21 cellular contexts compared by ENCODE assay signal in the genomic region with DNA sequence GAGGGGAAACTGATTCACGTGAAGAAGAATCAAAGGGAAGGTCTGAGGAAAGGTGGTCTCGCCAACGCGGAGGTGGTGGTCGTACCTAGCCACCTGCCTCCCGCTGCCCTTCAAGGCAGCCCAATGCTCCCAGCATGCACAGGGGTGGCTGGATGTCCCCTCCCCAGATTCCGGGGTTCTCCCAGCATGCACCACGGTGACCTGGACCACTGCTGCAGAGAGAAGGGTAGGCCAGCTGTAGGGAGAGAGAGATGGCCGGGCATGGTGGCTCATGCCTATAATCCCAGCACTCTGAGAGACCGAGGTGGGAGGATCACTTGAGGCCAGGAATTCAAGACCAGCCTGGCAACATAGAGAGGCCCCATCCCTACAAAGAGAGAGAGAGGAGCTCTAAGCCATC. TPM values are rescaled to one million over a fixed set of nuclear protein-coding genes. Genes with fewer than 3 reads are reported as not detected.
DNase-seq lines count a peak whose midpoint lies in the region; ATAC-seq, FAIRE-seq and TF ChIP-seq lines count a peak whose summit lies in the region.
"Had no signal": no experiment of that assay in that cellular context is flagged by ENCODE, and none has a peak within 500 bp of the region (broad histone marks: within the 10 kb centered on the region; RNA-seq: fewer than 3 reads in every experiment).

No MANE protein-coding gene starts in this region.

- H3K9ac ChIP-seq in H9 (ENCODE audit: extremely low read depth, insufficient read length, low read length): no peak overlapping the region
- H3K9ac ChIP-seq in kidney (ENCODE audit: low read length in 2 of 2): no peak overlapping the region

- no peaks in the 10 kb centered on the region for H4K20me1 ChIP-seq in H9 (ENCODE audit: control insufficient read depth, insufficient read depth, insufficient read length)

- H3K79me2 ChIP-seq in H9 (ENCODE audit: insufficient read depth, low read length): no peaks in the 10 kb centered on the region

- no peak overlapping the region for H3K4me3 Mint-ChIP-seq in H9
- H3K4me3 Mint-ChIP-seq: CD4-positive, alpha-beta T cell; CD8-positive, alpha-beta memory T cell; GM23338; HFFc6 had no signal

- no peak overlapping the region for H3T11ph ChIP-seq in H9 (ENCODE audit: low read length)

- no peak overlapping the region for H3K23ac ChIP-seq in H9 (ENCODE audit: insufficient read length, low read depth, low read length)

- H4K8ac ChIP-seq in H9 (replicated peaks; ENCODE audit: insufficient read length, low read depth, low read length): no peak overlapping the region

- H2BK15ac ChIP-seq in H9 (ENCODE audit: low read depth, low read length): no peak overlapping the region

- H3K9me3 ChIP-seq in H9 (ENCODE audit: control insufficient read depth, low read depth, low read length) (no peaks in the 10 kb centered on the region), kidney (ENCODE audit: control insufficient read depth in 1 of 2, low read length in 2 of 2) (no peaks in the 10 kb centered on the region), spleen (no peaks in the 10 kb centered on the region)
- H3K9me3 ChIP-seq: HAP-1 had no signal

- H3K4me1 ChIP-seq in H9 (ENCODE audit: insufficient read depth, low read length) (no peaks in the 10 kb centered on the region), kidney (ENCODE audit: control insufficient read depth in 1 of 2, insufficient read depth in 1 of 2, low read depth in 1 of 2, low read length in 2 of 2) (no peaks in the 10 kb centered on the region), spleen (no peaks in the 10 kb centered on the region)
- H3K4me1 ChIP-seq: HAP-1 had no signal

- no peak overlapping the region for H3K4ac ChIP-seq in H9 (ENCODE audit: low read depth, low read length)

- FAIRE-seq in kidney (lab: Jason Lieb, UNC) (no peak), GM12892 (lab: Jason Lieb, UNC) (no peak)
- FAIRE-seq: D721Med, GM12878, GM18507 had no signal

- no peaks in the 10 kb centered on the region for H3K79me1 ChIP-seq in H9 (ENCODE audit: insufficient read depth, low read depth, low read length, poor library complexity, severe bottlenecking)

- intact Hi-C loops in kidney (cut with DNase I) (no loop called here), posterior vena cava (cut with DNase I) (no loop called here), spleen (cut with DNase I; ENCODE audit: low total_unique reads) (no loop called here)

- no peak overlapping the region for H3K4me2 ChIP-seq in H9 (ENCODE audit: insufficient read depth, insufficient read length, low read length)
- H3K4me2 ChIP-seq: GM23338 had no signal

- H2BK5ac ChIP-seq in H9 (ENCODE audit: insufficient read length, low read length): no peak overlapping the region

- H2BK20ac ChIP-seq in H9 (ENCODE audit: low read depth, low read length, poor library complexity, severe bottlenecking): no peak overlapping the region

- H4K5ac ChIP-seq in H9 (ENCODE audit: insufficient read length, low read depth, low read length): no peak overlapping the region

- H2BK12ac ChIP-seq in H9 (ENCODE audit: insufficient read length, low read depth, low read length): no peak overlapping the region

- no peak overlapping the region for H4K91ac ChIP-seq in H9 (ENCODE audit: insufficient read length, low read depth, low read length)

- WGBS in H9 (ENCODE audit: extremely low coverage, insufficient read length, low lambda C conversion rate): no CpG with 5 or more reads among the region's 10 CpGs
- WGBS in spleen, 5 donors: 72 to 95% (median 89%) methylated on average over 10 of the region's 10 CpGs

- no peak for TF ChIP-seq CTCF in H9 (conservative IDR thresholded peaks at IDR 0.05)
- TF ChIP-seq CTCF in kidney (IDR thresholded peaks at IDR 0.05; ENCODE audit: borderline replicate concordance, extremely low read depth, insufficient read depth): no peak
- no peak for TF ChIP-seq CTCF in spleen (IDR thresholded peaks at IDR 0.05 in 8 of 11, conservative IDR thresholded peaks at IDR 0.05 in 3 of 11)

- H3K18ac ChIP-seq in H9 (ENCODE audit: insufficient read length, low read depth, low read length): no peak overlapping the region

- no peak overlapping the region for H3K14ac ChIP-seq in H9 (ENCODE audit: insufficient read depth, low read length)

- H3K27me3 Mint-ChIP-seq in H9 (ENCODE audit: low read depth): no peaks in the 10 kb centered on the region; the same call in 1 of the 2 replicates

- H2AFZ ChIP-seq in H9 (ENCODE audit: low read length): no peak overlapping the region
- H2AFZ ChIP-seq: GM23338 had no signal

- H3K9me3 Mint-ChIP-seq in H9: peaks cover 7 to 8% of the 10 kb centered on the region in 2 experiments; a peak in 4 of 5 replicates
- H3K9me3 Mint-ChIP-seq: CD4-positive, alpha-beta T cell; CD8-positive, alpha-beta memory T cell; HFFc6 had no signal

- no peaks in the 10 kb centered on the region for H3K23me2 ChIP-seq in H9 (ENCODE audit: insufficient read length, low read depth, low read length, poor library complexity, severe bottlenecking)

- TF ChIP-seq POLR2A in spleen (IDR thresholded peaks at IDR 0.05): no peak
- no peak for TF ChIP-seq POLR2A in GM12892 (IDR thresholded peaks at IDR 0.05; ENCODE audit: low read depth, low read length)

- no peaks in the 10 kb centered on the region for H3K4me1 Mint-ChIP-seq in H9
- H3K4me1 Mint-ChIP-seq: CD8-positive, alpha-beta memory T cell; GM23338 had no signal

- no peak overlapping the region for H3K27ac Mint-ChIP-seq in H9
- H3K27ac Mint-ChIP-seq: CD4-positive, alpha-beta T cell; CD8-positive, alpha-beta memory T cell; GM23338; HFFc6 had no signal

- no peak overlapping the region for H3K4me3 ChIP-seq in kidney (ENCODE audit: low read length in 2 of 2)
- H3K4me3 ChIP-seq in spleen: no peak overlapping the region
- H3K4me3 ChIP-seq: GM12878, GM23338, HAP-1 had no signal

- H3K27me3 ChIP-seq in H9 (ENCODE audit: insufficient read depth, low read length) (no peaks in the 10 kb centered on the region), spleen (replicated peaks in 1 of 7) (peaks cover 0 to 19% (median 0%) of the 10 kb centered on the region in 7 donors)

- H3K27ac ChIP-seq in H9 (ENCODE audit: insufficient read length, low read depth, low read length): no peak overlapping the region
- H3K27ac ChIP-seq in kidney (ENCODE audit: low read depth in 2 of 2, low read length in 2 of 2): no peak overlapping the region
- no peak overlapping the region for H3K27ac ChIP-seq in spleen

- H2AK5ac ChIP-seq in H9 (ENCODE audit: insufficient read length, low read length): no peak overlapping the region

- peak; percentile 12 for DNase-seq in H9
- peak; percentile 39 for DNase-seq in kidney
- peak; percentile 29 for DNase-seq in posterior vena cava (ENCODE audit: low spot score)
- peak; percentile 52 for DNase-seq in spleen
- DNase-seq in GM12892 (ENCODE audit: insufficient read length): no peak
- no peak for DNase-seq in HPDE6-E6E7 (ENCODE audit: extremely low spot score)
- DNase-seq: C1 segment of cervical spinal cord; CD4-positive, alpha-beta T cell; DMS 273 treated with DMSO at 0.1 percent for 48 hours; DMS79; EL; GDM1; HFFc6 had no signal

- no peak overlapping the region for H3K56ac ChIP-seq in H9 (ENCODE audit: insufficient read length, low read depth, low read length)

- ATAC-seq in GM19463 (IDR thresholded peaks at IDR 0.05; ENCODE audit: unreplicated experiment): no peak
- no peak for ATAC-seq in HG03280 (IDR thresholded peaks at IDR 0.05; ENCODE audit: unreplicated experiment)
- ATAC-seq: GM12878, GM23338 had no signal

- H3K36me3 Mint-ChIP-seq in H9 (ENCODE audit: insufficient read depth in 1 of 3, low read depth in 3 of 3): peaks cover 0 to 3% (median 0%) of the 10 kb centered on the region in 3 experiments; a peak in 2 of 7 replicates
- H3K36me3 Mint-ChIP-seq: CD8-positive, alpha-beta memory T cell had no signal

- H3K36me3 ChIP-seq in kidney (ENCODE audit: control insufficient read depth in 1 of 2, insufficient read depth in 2 of 2, low read length in 2 of 2) (no peaks in the 10 kb centered on the region), spleen (no peaks in the 10 kb centered on the region)
- H3K36me3 ChIP-seq: HAP-1 had no signal

- no peak overlapping the region for H2BK120ac ChIP-seq in H9 (ENCODE audit: low read depth, low read length, poor library complexity, severe bottlenecking)

RNA-seq across cellular contexts. Expression of a gene that starts 32.4 kb away (rescaled TPM):
- total RNA-seq in H9 (2021) (33.8 and 35.1 TPM in 2 replicates), kidney (28.3 TPM), posterior vena cava (10 to 100 TPM; 23.5 to 23.7 TPM), spleen (10 to 100 TPM; 28.0 to 41.2 (median 35.3) TPM)
- polyA plus RNA-seq in kidney (ENCODE audit: insufficient read depth, low read depth, low replicate concordance) (34.8 TPM), spleen (10 to 100 TPM; 15.6 to 21.0 (median 17.3) TPM)
- 24.1 TPM for polyA plus RNA-seq in GM12892 (2012; ENCODE audit: missing spikeins)

Comparison
In these comparisons a context has a peak if more than half of its experiments do, and no peak if none do; other contexts are left out.
1. DNase-seq: peak in H9 (single experiment), kidney (single experiment), posterior vena cava (single experiment) and spleen (single experiment); none in GM12892 (single experiment) and HPDE6-E6E7 (single experiment).